ENCODE assay signal across 1 cellular context in the genomic region with DNA sequence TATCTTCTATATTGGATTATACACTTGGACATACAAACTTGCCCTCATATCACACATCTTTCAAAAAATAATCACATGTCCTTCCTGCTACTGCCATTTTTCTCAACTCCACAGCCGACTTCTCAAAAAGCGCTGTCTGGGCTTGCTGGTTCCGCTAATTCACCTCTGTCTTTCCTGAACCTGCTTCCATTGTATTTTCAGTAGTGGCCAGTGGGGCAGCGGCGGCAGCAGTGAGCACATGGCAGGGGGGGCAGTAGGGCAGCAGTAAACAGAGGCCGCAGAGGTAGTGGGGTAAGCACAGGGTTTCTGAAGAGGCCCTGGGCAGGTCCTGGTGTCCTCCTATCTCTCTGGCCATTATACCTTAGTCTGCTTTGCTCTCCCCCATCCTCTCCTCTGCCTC.
TF ChIP-seq lines count a peak whose summit lies in the region.

No MANE protein-coding gene starts in this region.

TF ChIP-seq in SK-N-SH, 30 proteins besides CTCF, POLR2A, EP300 and RAD21 (continued from another document):
- TF ChIP-seq, protein P1, sequence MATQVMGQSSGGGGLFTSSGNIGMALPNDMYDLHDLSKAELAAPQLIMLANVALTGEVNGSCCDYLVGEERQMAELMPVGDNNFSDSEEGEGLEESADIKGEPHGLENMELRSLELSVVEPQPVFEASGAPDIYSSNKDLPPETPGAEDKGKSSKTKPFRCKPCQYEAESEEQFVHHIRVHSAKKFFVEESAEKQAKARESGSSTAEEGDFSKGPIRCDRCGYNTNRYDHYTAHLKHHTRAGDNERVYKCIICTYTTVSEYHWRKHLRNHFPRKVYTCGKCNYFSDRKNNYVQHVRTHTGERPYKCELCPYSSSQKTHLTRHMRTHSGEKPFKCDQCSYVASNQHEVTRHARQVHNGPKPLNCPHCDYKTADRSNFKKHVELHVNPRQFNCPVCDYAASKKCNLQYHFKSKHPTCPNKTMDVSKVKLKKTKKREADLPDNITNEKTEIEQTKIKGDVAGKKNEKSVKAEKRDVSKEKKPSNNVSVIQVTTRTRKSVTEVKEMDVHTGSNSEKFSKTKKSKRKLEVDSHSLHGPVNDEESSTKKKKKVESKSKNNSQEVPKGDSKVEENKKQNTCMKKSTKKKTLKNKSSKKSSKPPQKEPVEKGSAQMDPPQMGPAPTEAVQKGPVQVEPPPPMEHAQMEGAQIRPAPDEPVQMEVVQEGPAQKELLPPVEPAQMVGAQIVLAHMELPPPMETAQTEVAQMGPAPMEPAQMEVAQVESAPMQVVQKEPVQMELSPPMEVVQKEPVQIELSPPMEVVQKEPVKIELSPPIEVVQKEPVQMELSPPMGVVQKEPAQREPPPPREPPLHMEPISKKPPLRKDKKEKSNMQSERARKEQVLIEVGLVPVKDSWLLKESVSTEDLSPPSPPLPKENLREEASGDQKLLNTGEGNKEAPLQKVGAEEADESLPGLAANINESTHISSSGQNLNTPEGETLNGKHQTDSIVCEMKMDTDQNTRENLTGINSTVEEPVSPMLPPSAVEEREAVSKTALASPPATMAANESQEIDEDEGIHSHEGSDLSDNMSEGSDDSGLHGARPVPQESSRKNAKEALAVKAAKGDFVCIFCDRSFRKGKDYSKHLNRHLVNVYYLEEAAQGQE (IDR thresholded peaks at IDR 0.05; ENCODE audit: low read depth, low read length) = no peak
- TF ChIP-seq TEAD4 (IDR thresholded peaks at IDR 0.05; ENCODE audit: borderline replicate concordance, insufficient read depth) = no peak
TF ChIP-seq in SK-N-SH: peak in this region for 0.
